ENCODE assay signal across 9 cellular contexts in the genomic region with DNA sequence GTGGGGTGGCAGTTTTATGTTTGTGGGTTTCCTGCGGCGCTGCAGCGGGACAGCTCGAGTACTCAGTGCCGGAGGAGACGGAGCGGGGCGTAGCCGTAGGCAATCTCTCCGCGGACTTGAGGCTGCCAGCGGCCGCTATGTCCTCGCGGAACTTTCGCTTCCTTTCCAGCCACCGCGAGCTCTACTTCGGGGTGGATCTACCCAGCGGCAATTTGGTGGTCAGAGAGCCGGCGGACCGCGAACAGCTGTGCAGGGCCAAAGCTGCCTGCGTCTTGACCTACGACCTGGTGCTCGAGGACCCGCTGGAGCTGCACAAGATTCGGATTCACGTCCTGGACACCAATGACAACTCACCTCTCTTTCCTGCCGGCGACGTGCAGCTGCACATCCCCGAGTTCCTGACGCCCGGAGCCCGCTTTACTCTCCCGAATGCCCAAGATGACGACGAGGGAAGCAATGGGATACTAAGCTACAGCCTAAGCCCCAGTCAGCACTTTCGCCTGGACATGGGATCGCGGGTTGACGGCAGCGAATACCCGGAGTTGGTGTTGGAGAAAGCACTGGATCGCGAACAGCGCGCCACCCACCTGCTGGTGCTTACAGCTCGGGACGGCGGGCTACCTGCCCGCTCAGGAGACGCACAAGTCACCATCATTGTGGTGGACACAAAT. TPM values are rescaled to one million over a fixed set of nuclear protein-coding genes. Genes with fewer than 3 reads are reported as not detected.
DNase-seq lines count a peak whose midpoint lies in the region; ATAC-seq and TF ChIP-seq lines count a peak whose summit lies in the region.
"Had no signal": no experiment of that assay in that cellular context is flagged by ENCODE, and none has a peak within 500 bp of the region (broad histone marks: within the 10 kb centered on the region; RNA-seq: fewer than 3 reads in every experiment).

No MANE protein-coding gene starts in this region.

- intact Hi-C loops in PC-3 (cut with micrococcal nuclease) = loop anchor here (1.0 to 5.0 kb wide), 5 partner anchors 40 to 113 kb away; a partner anchor contains a TSS
- intact Hi-C loops in ovary (cut with DNase I) = no loop called here

- H3K4me1 ChIP-seq in PC-3 (ENCODE audit: insufficient read depth, low read length) = peaks cover 8% of the 10 kb centered on the region
- H3K4me1 ChIP-seq in foreskin keratinocyte = no peaks in the 10 kb centered on the region
- peaks cover 14% of the 10 kb centered on the region for H3K4me1 ChIP-seq in ovary (ENCODE audit: insufficient read depth)

- no peak for TF ChIP-seq POLR2A in ovary (IDR thresholded peaks at IDR 0.05)

- no peaks in the 10 kb centered on the region for H4K20me1 ChIP-seq in PC-3 (ENCODE audit: low read length)

- TF ChIP-seq CTCF in PC-3 (conservative IDR thresholded peaks at IDR 0.05; ENCODE audit: low read depth, low read length) (no peak), foreskin keratinocyte (conservative IDR thresholded peaks at IDR 0.05) (no peak), ovary (IDR thresholded peaks at IDR 0.05) (no peak)

- H3K27ac ChIP-seq in PC-3 (ENCODE audit: low read length) = peak overlapping the region; percentile 45
- H3K27ac ChIP-seq in foreskin keratinocyte = no peak overlapping the region
- no peak overlapping the region for H3K27ac ChIP-seq in ovary
- H3K27ac ChIP-seq: HL-60 had no signal

- no peaks in the 10 kb centered on the region for H3K9me2 ChIP-seq in PC-3 (replicated peaks; ENCODE audit: low read length)

- 4% methylated on average over 35 to 55 of the region's 55 CpGs for WGBS in ovary, 3 donors

- H3K4me2 ChIP-seq in PC-3 (ENCODE audit: low read length) = peak overlapping the region; percentile 91

- peak overlapping the region; percentile 90 for H2AFZ ChIP-seq in PC-3 (ENCODE audit: low read length)

- H3K36me3 ChIP-seq in PC-3 (ENCODE audit: low read depth, low read length) = no peaks in the 10 kb centered on the region
- no peaks in the 10 kb centered on the region for H3K36me3 ChIP-seq in ovary

- CTCF ChIA-PET in PC-3 (lab: Charles Lee) = interaction anchor here (0.9 to 2.7 kb wide), 3 partner anchors 44 to 113 kb away, joined by 3 to 66 read pairs (median 7); no protein-coding TSS in a partner anchor

- H3K9ac ChIP-seq in PC-3 (ENCODE audit: low read length) = peak overlapping the region; percentile 63

- POLR2A ChIA-PET in PC-3 (lab: Charles Lee; ENCODE audit: unreplicated experiment) = interaction anchor here (0.7 kb wide), 1 partner anchor 51 kb away, joined by 3 read pairs; no protein-coding TSS in a partner anchor

- BruUV-seq in PC-3 (replicated peaks; lab: Mats Ljungman, UMichigan) = TSS peak; percentile 30

- no peaks in the 10 kb centered on the region for H3F3A ChIP-seq in PC-3 (ENCODE audit: low read length, unreplicated experiment)

- ATAC-seq in PC-3 (peak; percentile 53), foreskin keratinocyte (peak; percentile 16), HG03108 (IDR thresholded peaks at IDR 0.05; ENCODE audit: unreplicated experiment) (no peak)

- H3K4me3 ChIP-seq in PC-3 (ENCODE audit: low read length) (peak overlapping the region; percentile 91), ovary (peak overlapping the region; percentile 35)

- TF ChIP-seq EP300 in ovary (IDR thresholded peaks at IDR 0.05) = no peak

- H3K9me3 ChIP-seq in PC-3 (ENCODE audit: low read length) (no peaks in the 10 kb centered on the region), ovary (no peaks in the 10 kb centered on the region)

- DNase-seq in DMS53 (lab: John Stamatoyannopoulos, UW) (peak; percentile 79), PC-3 (peak; percentile 37), foreskin keratinocyte (peak; percentile 18 to 29), ovary (peak in 2 of 5 donors; percentile 8 to 39), NCI-H1105 treated with DMSO at 0.1 percent for 48 hours (lab: John Stamatoyannopoulos, UW) (no peak), NCI-H1436 treated with DMSO at 0.1 percent for 48 hours (lab: John Stamatoyannopoulos, UW) (no peak)
- no peak for DNase-seq in activated CD4-positive, CD25-positive, alpha-beta regulatory T cell (lab: John Stamatoyannopoulos, UW)

- H3K27me3 ChIP-seq in PC-3 (ENCODE audit: low read length) = no peaks in the 10 kb centered on the region
- peaks cover 49% of the 10 kb centered on the region for H3K27me3 ChIP-seq in foreskin keratinocyte
- H3K27me3 ChIP-seq in ovary = no peaks in the 10 kb centered on the region

- H3K79me2 ChIP-seq in PC-3 (ENCODE audit: low read length) = peaks cover 12% of the 10 kb centered on the region; the same call in 1 of the 2 replicates

RNA-seq across cellular contexts. Expression of a gene that starts 0.9 kb away (rescaled TPM):
- total RNA-seq in PC-3 (2014; rRNA removed) (4.8 and 6.2 TPM in 2 replicates), foreskin keratinocyte (0.11 and 0.31 TPM in 2 replicates), ovary (under 1 TPM; 0.40 to 0.82 (median 0.57) TPM)
- polyA plus RNA-seq in foreskin keratinocyte (0.09 TPM in 1 of 2 replicates, not detected in the other), ovary (under 1 TPM; 0.04 to 0.15 TPM)

RNA-seq across cellular contexts. Expression of a gene that starts 39.2 kb away (rescaled TPM):
- 4.2 and 8.2 TPM in 2 replicates for total RNA-seq in PC-3 (2014; rRNA removed)
- total RNA-seq in foreskin keratinocyte = 3.4 and 4.6 TPM in 2 replicates
- polyA plus RNA-seq in foreskin keratinocyte = 0.44 and 0.58 TPM in 2 replicates
- 1 to 10 TPM in 2 of 7 donors, under 1 TPM in 5; 0.15 to 2.1 (median 0.72) TPM for total RNA-seq in ovary
- 1 to 10 TPM in 1 of 2 donors, under 1 TPM in 1; 0.06 to 1.4 TPM for polyA plus RNA-seq in ovary

RNA-seq across cellular contexts. Expression of a gene that starts 45.1 kb away (rescaled TPM):
- 3.2 and 6.2 TPM in 2 replicates for total RNA-seq in PC-3 (2014; rRNA removed)
- 0.03 and 0.04 TPM in 2 replicates for total RNA-seq in foreskin keratinocyte
- 0.14 and 0.24 TPM in 2 replicates for polyA plus RNA-seq in foreskin keratinocyte
- under 1 TPM in 6 of 7 donors, not detected in 1; 0.32 to 0.92 (median 0.47) TPM for total RNA-seq in ovary
- polyA plus RNA-seq in ovary = under 1 TPM; 0.01 to 0.17 TPM

RNA-seq across cellular contexts. Expression of a gene that starts 51.9 kb away (rescaled TPM):
- total RNA-seq in PC-3 (2014; rRNA removed) (7.0 and 8.2 TPM in 2 replicates), foreskin keratinocyte (0.03 and 0.07 TPM in 2 replicates), ovary (1 to 10 TPM in 2 of 7 donors, under 1 TPM in 5; 0.27 to 1.3 (median 0.56) TPM)
- polyA plus RNA-seq in foreskin keratinocyte (0.04 and 0.07 TPM in 2 replicates), ovary (under 1 TPM; 0.04 to 0.20 TPM)

RNA-seq across cellular contexts. Expression of a gene that starts 58.3 kb away (rescaled TPM):
- total RNA-seq in PC-3 (2014; rRNA removed) = 0.33 TPM in 1 of 2 replicates, not detected in the other
- total RNA-seq in foreskin keratinocyte = 0.35 TPM in 1 of 2 replicates, not detected in the other
- not detected in 2 replicates for polyA plus RNA-seq in foreskin keratinocyte
- total RNA-seq in ovary = under 1 TPM; 0.23 to 0.79 (median 0.53) TPM
- under 1 TPM; 0.04 to 0.08 TPM for polyA plus RNA-seq in ovary

Comparison
In these comparisons a context has a peak if more than half of its experiments do, and no peak if none do; other contexts are left out.
1. DNase-seq: peak in DMS53 (single experiment), PC-3 (single experiment) and foreskin keratinocyte (2 of 2); none in activated CD4-positive, CD25-positive, alpha-beta regulatory T cell (0 of 4), NCI-H1105 treated with DMSO at 0.1 percent for 48 hours (single experiment) and NCI-H1436 treated with DMSO at 0.1 percent for 48 hours (single experiment).